In the genomic region with DNA sequence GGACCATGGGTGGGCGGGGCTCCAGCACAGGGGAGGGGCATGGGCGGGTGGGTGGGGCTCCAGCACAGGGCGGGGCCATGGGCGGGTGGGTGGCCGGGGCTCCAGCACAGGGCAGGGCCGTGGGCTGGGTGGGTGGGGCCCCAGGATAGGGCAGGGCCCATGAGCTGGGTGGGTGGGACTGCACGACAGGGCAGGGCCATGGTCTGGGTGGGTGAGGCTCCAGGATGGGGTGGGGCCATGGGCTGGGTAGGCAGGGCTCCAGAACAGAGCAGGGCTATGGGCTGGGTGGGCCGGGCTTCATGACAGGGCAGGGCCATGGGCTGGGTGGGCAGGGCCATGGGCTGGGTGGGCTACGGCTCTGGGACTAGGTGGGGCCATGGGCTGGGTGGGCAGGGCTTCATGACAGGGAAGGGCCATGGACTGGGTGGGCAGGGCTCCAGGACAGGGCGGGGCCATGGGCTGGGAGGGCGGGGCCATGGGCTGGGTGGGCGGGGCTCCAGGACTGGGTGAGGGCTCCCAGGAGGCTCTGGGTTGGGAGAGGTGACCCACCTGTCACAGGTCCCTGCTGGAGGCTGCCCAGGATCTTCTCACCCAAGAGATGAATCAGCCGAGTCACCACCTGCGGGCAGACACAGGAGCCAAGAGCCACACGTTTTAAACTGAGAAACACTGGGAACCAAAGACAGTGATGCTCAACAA, we compare ENCODE assay signal across 1 cellular context.
TF ChIP-seq lines count a peak whose summit lies in the region.

No MANE protein-coding gene starts in this region.

TF ChIP-seq in HepG2, 621 proteins besides CTCF, POLR2A, EP300 and RAD21:
- TF ChIP-seq PAX8 (CRISPR knock-in tag; IDR thresholded peaks at IDR 0.05; ENCODE audit: borderline replicate concordance) (no peak), ZNF552 (CRISPR knock-in tag; IDR thresholded peaks at IDR 0.05; ENCODE audit: borderline replicate concordance) (no peak), ZNF34 (CRISPR knock-in tag; IDR thresholded peaks at IDR 0.05; ENCODE audit: borderline replicate concordance) (no peak), MAFF (IDR thresholded peaks at IDR 0.05; ENCODE audit: low read depth, low read length) (no peak)
- TF ChIP-seq, protein P1, sequence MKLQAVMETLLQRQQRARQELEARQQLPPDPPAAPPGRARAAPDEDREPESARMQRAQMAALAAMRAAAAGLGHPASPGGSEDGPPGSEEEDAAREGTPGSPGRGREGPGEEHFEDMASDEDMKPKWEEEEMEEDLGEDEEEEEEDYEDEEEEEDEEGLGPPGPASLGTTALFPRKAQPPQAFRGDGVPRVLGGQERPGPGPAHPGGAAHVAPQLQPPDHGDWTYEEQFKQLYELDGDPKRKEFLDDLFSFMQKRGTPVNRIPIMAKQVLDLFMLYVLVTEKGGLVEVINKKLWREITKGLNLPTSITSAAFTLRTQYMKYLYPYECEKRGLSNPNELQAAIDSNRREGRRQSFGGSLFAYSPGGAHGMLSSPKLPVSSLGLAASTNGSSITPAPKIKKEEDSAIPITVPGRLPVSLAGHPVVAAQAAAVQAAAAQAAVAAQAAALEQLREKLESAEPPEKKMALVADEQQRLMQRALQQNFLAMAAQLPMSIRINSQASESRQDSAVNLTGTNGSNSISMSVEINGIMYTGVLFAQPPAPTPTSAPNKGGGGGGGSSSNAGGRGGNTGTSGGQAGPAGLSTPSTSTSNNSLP (IDR thresholded peaks at IDR 0.05; ENCODE audit: low read depth, low read length), result no peak
- TF ChIP-seq, protein P2, sequence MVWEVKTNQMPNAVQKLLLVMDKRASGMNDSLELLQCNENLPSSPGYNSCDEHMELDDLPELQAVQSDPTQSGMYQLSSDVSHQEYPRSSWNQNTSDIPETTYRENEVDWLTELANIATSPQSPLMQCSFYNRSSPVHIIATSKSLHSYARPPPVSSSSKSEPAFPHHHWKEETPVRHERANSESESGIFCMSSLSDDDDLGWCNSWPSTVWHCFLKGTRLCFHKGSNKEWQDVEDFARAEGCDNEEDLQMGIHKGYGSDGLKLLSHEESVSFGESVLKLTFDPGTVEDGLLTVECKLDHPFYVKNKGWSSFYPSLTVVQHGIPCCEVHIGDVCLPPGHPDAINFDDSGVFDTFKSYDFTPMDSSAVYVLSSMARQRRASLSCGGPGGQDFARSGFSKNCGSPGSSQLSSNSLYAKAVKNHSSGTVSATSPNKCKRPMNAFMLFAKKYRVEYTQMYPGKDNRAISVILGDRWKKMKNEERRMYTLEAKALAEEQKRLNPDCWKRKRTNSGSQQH (CRISPR knock-in tag; IDR thresholded peaks at IDR 0.05; ENCODE audit: low read depth), result no peak
